Comparison of ENCODE assay signal across 12 cellular contexts in the genomic region with DNA sequence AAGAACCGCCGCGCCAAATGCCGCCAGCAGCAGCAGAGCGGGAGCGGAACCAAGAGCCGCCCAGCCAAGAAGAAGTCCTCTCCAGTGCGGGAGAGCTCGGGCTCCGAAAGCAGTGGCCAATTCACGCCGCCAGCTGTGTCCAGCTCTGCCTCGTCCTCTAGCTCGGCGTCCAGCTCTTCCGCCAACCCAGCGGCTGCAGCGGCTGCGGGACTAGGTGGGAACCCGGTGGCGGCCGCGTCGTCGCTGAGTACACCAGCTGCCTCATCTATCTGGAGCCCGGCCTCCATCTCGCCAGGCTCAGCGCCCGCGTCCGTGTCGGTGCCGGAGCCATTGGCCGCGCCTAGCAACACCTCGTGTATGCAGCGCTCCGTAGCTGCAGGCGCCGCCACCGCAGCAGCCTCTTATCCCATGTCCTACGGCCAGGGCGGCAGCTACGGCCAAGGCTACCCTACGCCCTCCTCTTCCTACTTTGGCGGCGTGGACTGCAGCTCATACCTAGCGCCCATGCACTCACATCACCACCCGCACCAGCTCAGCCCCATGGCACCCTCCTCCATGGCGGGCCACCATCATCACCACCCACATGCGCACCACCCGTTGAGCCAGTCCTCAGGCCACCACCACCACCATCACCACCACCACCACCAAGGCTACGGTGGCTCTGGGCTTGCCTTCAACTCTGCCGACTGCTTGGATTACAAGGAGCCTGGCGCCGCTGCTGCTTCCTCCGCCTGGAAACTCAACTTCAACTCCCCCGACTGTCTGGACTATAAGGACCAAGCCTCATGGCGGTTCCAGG. TPM values are rescaled to one million over a fixed set of nuclear protein-coding genes. Genes with fewer than 3 reads are reported as not detected.
DNase-seq lines count a peak whose midpoint lies in the region; ATAC-seq and TF ChIP-seq lines count a peak whose summit lies in the region.
"Had no signal": no experiment of that assay in that cellular context is flagged by ENCODE, and none has a peak within 500 bp of the region (broad histone marks: within the 10 kb centered on the region; RNA-seq: fewer than 3 reads in every experiment).

No MANE protein-coding gene starts in this region.

- H3K27ac ChIP-seq in substantia nigra (ENCODE audit: low read depth, low read length, poor library complexity, severe bottlenecking) = no peak overlapping the region
- H3K27ac ChIP-seq: RWPE1, skin epidermis had no signal

- H3K4me3 ChIP-seq in fibroblast of the aortic adventitia (ENCODE audit: low read depth, low read length) = peak overlapping the region; percentile 32
- peak overlapping the region; percentile 14 for H3K4me3 ChIP-seq in retinal pigment epithelial cell (ENCODE audit: low read length)
- H3K4me3 ChIP-seq: skin epidermis had no signal

- peak overlapping the region in 2 of 3 donors; percentile 21 to 84 for H3K4me3 Mint-ChIP-seq in T-cell

- no peaks in the 10 kb centered on the region for H3K9me3 Mint-ChIP-seq in T-cell

- POLR2A ChIA-PET in T-cell (lab: Charles Lee) = no interaction called here

- no peak for ATAC-seq in T-cell (replicated peaks in 1 of 4)
- ATAC-seq in HG02938 (IDR thresholded peaks at IDR 0.05; ENCODE audit: unreplicated experiment) = no peak
- ATAC-seq in HG03521 (IDR thresholded peaks at IDR 0.05; ENCODE audit: unreplicated experiment) = no peak

- TF ChIP-seq CTCF in fibroblast of the aortic adventitia (IDR thresholded peaks at IDR 0.05; ENCODE audit: insufficient read depth, low read length) (no peak), retinal pigment epithelial cell (conservative IDR thresholded peaks at IDR 0.05; ENCODE audit: low read depth, low read length) (no peak)

- no peaks in the 10 kb centered on the region for H3K36me3 Mint-ChIP-seq in T-cell

- peaks cover 72 to 76% (median 75%) of the 10 kb centered on the region in 3 donors for H3K4me1 Mint-ChIP-seq in T-cell

- peak overlapping the region in 1 of 2 donors; percentile 10 for H3K27ac Mint-ChIP-seq in T-cell

- peak; percentile 55 for DNase-seq in ELF-1 (ENCODE audit: low read depth, low spot score)
- DNase-seq in T-cell = no peak
- no peak for DNase-seq in fibroblast of the aortic adventitia (ENCODE audit: low read depth)
- DNase-seq in retinal pigment epithelial cell (ENCODE audit: low read depth) = no peak
- DNase-seq in iPS-NIHi11 (ENCODE audit: low spot score) = no peak
- DNase-seq in substantia nigra (lab: John Stamatoyannopoulos, UW) = no peak
- DNase-seq: activated effector memory CD4-positive, alpha-beta T cell treated with anti-CD3 and anti-CD28 coated beads, Interleukin-2, amount 50 U/mL, for 16 hours; KG1 had no signal

- peaks cover 66 to 79% of the 10 kb centered on the region in 2 donors for H3K27me3 Mint-ChIP-seq in T-cell

- CTCF ChIA-PET in T-cell (lab: Charles Lee) = no interaction called here

RNA-seq across cellular contexts. Expression of a gene that starts 5.1 kb away (rescaled TPM):
- not detected for total RNA-seq in T-cell
- 0.27 and 0.57 TPM in 2 replicates for total RNA-seq in fibroblast of the aortic adventitia (ENCODE audit: low replicate concordance)
